ENCODE assay signal across 15 cellular contexts in genomic region chr14:98949031-98949430, GRCh38.
"Had no signal": no experiment of that assay in that cellular context is flagged by ENCODE, and none has a peak within 500 bp of the region (broad histone marks: within the 10 kb centered on the region; RNA-seq: fewer than 3 reads in every experiment).

No MANE protein-coding gene starts in this region.

- DNase-seq: activated CD4-positive, alpha-beta memory T cell treated with anti-CD3 and anti-CD28 coated beads, Interleukin-2, amount 10 ng/mL, durations not matched to agents 7 days and 5 days; activated CD4-positive, alpha-beta T cell treated with anti-CD3 and anti-CD28 coated beads for 36 hours; activated CD8-positive, alpha-beta memory T cell treated with anti-CD3 and anti-CD28 coated beads, Interleukin-2, amount 10 ng/mL, durations not matched to agents 7 days and 5 days; activated naive CD8-positive, alpha-beta T cell treated with anti-CD3 and anti-CD28 coated beads for 36 hours; amniotic stem cell; central memory CD4-positive, alpha-beta T cell; colonic mucosa; foreskin melanocyte; left lung; occipital lobe; stimulated activated CD4-positive, alpha-beta T cell treated with anti-CD3 and anti-CD28 coated beads, Interleukin-2, amount 100 ng/mL, for 24 hours; stimulated activated naive CD8-positive, alpha-beta T cell treated with anti-CD3 and anti-CD28 coated beads, Interleukin-15, Interleukin-2, amounts not matched to agents 100 U/mL and 50 U/mL, for 24 hours had no signal

- H3K4me3 ChIP-seq: colonic mucosa, left lung, tibial nerve had no signal

- H3K4me1 ChIP-seq: colonic mucosa had no signal

- H3K27ac Mint-ChIP-seq: activated CD4-positive, alpha-beta memory T cell treated with anti-CD3 and anti-CD28 coated beads, Interleukin-2, amount 10 ng/mL, durations not matched to agents 7 days and 5 days; activated CD4-positive, alpha-beta T cell treated with anti-CD3 and anti-CD28 coated beads for 36 hours; activated CD8-positive, alpha-beta memory T cell treated with anti-CD3 and anti-CD28 coated beads, Interleukin-2, amount 10 ng/mL, durations not matched to agents 7 days and 5 days; activated naive CD8-positive, alpha-beta T cell treated with anti-CD3 and anti-CD28 coated beads for 36 hours; mesothelial cell of epicardium had no signal

- H3K36me3 ChIP-seq: colonic mucosa, left lung, tibial nerve had no signal

- H3K4me3 Mint-ChIP-seq: activated CD4-positive, alpha-beta memory T cell treated with anti-CD3 and anti-CD28 coated beads, Interleukin-2, amount 10 ng/mL, durations not matched to agents 7 days and 5 days; activated CD4-positive, alpha-beta T cell treated with anti-CD3 and anti-CD28 coated beads for 36 hours; activated CD8-positive, alpha-beta memory T cell treated with anti-CD3 and anti-CD28 coated beads, Interleukin-2, amount 10 ng/mL, durations not matched to agents 7 days and 5 days; activated naive CD8-positive, alpha-beta T cell treated with anti-CD3 and anti-CD28 coated beads for 36 hours; mesothelial cell of epicardium; natural killer cell treated with Interleukin-12 subunit alpha and Interleukin-12 subunit beta and Interleukin-15 and Interleukin-18, amount 100 ng/mL, for 72 hours had no signal

- H3K27ac ChIP-seq: colonic mucosa, left lung, tibial nerve had no signal

- ATAC-seq: activated CD4-positive, alpha-beta T cell treated with anti-CD3 and anti-CD28 coated beads for 36 hours; activated CD8-positive, alpha-beta memory T cell treated with anti-CD3 and anti-CD28 coated beads, Interleukin-2, amount 10 ng/mL, durations not matched to agents 7 days and 5 days; left lung; natural killer cell treated with Interleukin-12 subunit alpha and Interleukin-12 subunit beta and Interleukin-15 and Interleukin-18, amount 100 ng/mL, for 72 hours; stimulated activated naive CD8-positive, alpha-beta T cell treated with anti-CD3 and anti-CD28 coated beads, Interleukin-15, Interleukin-2, amounts not matched to agents 100 U/mL and 50 U/mL, for 24 hours had no signal

- H3K36me3 Mint-ChIP-seq: activated CD8-positive, alpha-beta memory T cell treated with anti-CD3 and anti-CD28 coated beads, Interleukin-2, amount 10 ng/mL, durations not matched to agents 7 days and 5 days; activated naive CD8-positive, alpha-beta T cell treated with anti-CD3 and anti-CD28 coated beads for 36 hours; mesothelial cell of epicardium; natural killer cell treated with Interleukin-12 subunit alpha and Interleukin-12 subunit beta and Interleukin-15 and Interleukin-18, amount 100 ng/mL, for 72 hours had no signal

- H3K27me3 ChIP-seq: colonic mucosa, left lung, tibial nerve had no signal

- H3K9me3 ChIP-seq: colonic mucosa, left lung, tibial nerve had no signal

- H3K9me3 Mint-ChIP-seq: activated CD4-positive, alpha-beta memory T cell treated with anti-CD3 and anti-CD28 coated beads, Interleukin-2, amount 10 ng/mL, durations not matched to agents 7 days and 5 days; activated naive CD8-positive, alpha-beta T cell treated with anti-CD3 and anti-CD28 coated beads for 36 hours; mesothelial cell of epicardium; natural killer cell treated with Interleukin-12 subunit alpha and Interleukin-12 subunit beta and Interleukin-15 and Interleukin-18, amount 100 ng/mL, for 72 hours had no signal

- H3K27me3 Mint-ChIP-seq: activated CD4-positive, alpha-beta memory T cell treated with anti-CD3 and anti-CD28 coated beads, Interleukin-2, amount 10 ng/mL, durations not matched to agents 7 days and 5 days; activated CD4-positive, alpha-beta T cell treated with anti-CD3 and anti-CD28 coated beads for 36 hours; activated CD8-positive, alpha-beta memory T cell treated with anti-CD3 and anti-CD28 coated beads, Interleukin-2, amount 10 ng/mL, durations not matched to agents 7 days and 5 days; activated naive CD8-positive, alpha-beta T cell treated with anti-CD3 and anti-CD28 coated beads for 36 hours had no signal
